Comparison of ENCODE assay signal across 8 cellular contexts in genomic region chr5:36875051-36875788, GRCh38. TPM values are rescaled to one million over a fixed set of nuclear protein-coding genes. Genes with fewer than 3 reads are reported as not detected.
A peak's percentile ranks its signal among the peaks of the same experiment; 100 is the strongest.
DNase-seq lines count a peak whose midpoint lies in the region; ATAC-seq, FAIRE-seq and TF ChIP-seq lines count a peak whose summit lies in the region.

No MANE protein-coding gene starts in this region.

- peaks cover 56% of the 10 kb centered on the region for H3K4me1 Mint-ChIP-seq in activated T-helper 1 cell treated with anti-CD3 and anti-CD28 coated beads, Interleukin-12 subunit alpha, Interleukin-12 subunit beta, Interleukin-2, Interleukin-4 antibody, amounts not matched to agents 30 ng/mL and 10 ng/mL and 1 ng/mL, durations not matched to agents 14 hours and 24 hours and 36 hours (ENCODE audit: low read depth)
- peaks cover 28 to 34% of the 10 kb centered on the region in 2 donors for H3K4me1 Mint-ChIP-seq in natural killer cell treated with Interleukin-12 subunit alpha and Interleukin-12 subunit beta and Interleukin-15 and Interleukin-18, amount 100 ng/mL, for 72 hours (ENCODE audit: low read depth in 2 of 2)

- WGBS in suprapubic skin = under 1% methylated on average over 26 of the region's 26 CpGs

- ATAC-seq in natural killer cell treated with Interleukin-12 subunit alpha and Interleukin-12 subunit beta and Interleukin-15 and Interleukin-18, amount 100 ng/mL, for 72 hours = peak; percentile 45 to 46
- ATAC-seq in GM21529 (IDR thresholded peaks at IDR 0.05; ENCODE audit: unreplicated experiment) = no peak

- peak; percentile 98 for FAIRE-seq in H54 (lab: Jason Lieb, UNC)

- H3K4me1 ChIP-seq in BE2C (no peaks in the 10 kb centered on the region), NT2/D1 (ENCODE audit: insufficient read depth, insufficient read length) (no peaks in the 10 kb centered on the region), suprapubic skin (peaks cover 48% of the 10 kb centered on the region)

- H3K9me3 ChIP-seq in BE2C = no peaks in the 10 kb centered on the region
- no peaks in the 10 kb centered on the region for H3K9me3 ChIP-seq in NT2/D1 (ENCODE audit: insufficient read depth, low read length)
- no peaks in the 10 kb centered on the region for H3K9me3 ChIP-seq in suprapubic skin

- H3K4me3 ChIP-seq in BE2C (ENCODE audit: low read depth, low read length) (peak overlapping the region; percentile 94), NT2/D1 (ENCODE audit: insufficient read length, low read depth) (peak overlapping the region; percentile 86), fibroblast of mammary gland (ENCODE audit: control insufficient read depth, low read depth, low read length) (peak overlapping the region; percentile 85), suprapubic skin (peak overlapping the region; percentile 75)

- peak overlapping the region; percentile 63 for H3K27ac Mint-ChIP-seq in activated T-helper 1 cell treated with anti-CD3 and anti-CD28 coated beads, Interleukin-12 subunit alpha, Interleukin-12 subunit beta, Interleukin-2, Interleukin-4 antibody, amounts not matched to agents 30 ng/mL and 10 ng/mL and 1 ng/mL, durations not matched to agents 14 hours and 24 hours and 36 hours
- H3K27ac Mint-ChIP-seq in natural killer cell treated with Interleukin-12 subunit alpha and Interleukin-12 subunit beta and Interleukin-15 and Interleukin-18, amount 100 ng/mL, for 72 hours = peak overlapping the region; percentile 93 to 96

- no peak for TF ChIP-seq CTCF in BE2C (IDR thresholded peaks at IDR 0.05; ENCODE audit: low read depth, low read length)
- TF ChIP-seq CTCF in fibroblast of mammary gland (conservative IDR thresholded peaks at IDR 0.05; ENCODE audit: control insufficient read depth, insufficient read depth, low read depth, low read length) = no peak
- no peak for TF ChIP-seq CTCF in suprapubic skin (IDR thresholded peaks at IDR 0.05)

- 0 out of 2 replicates have a peak, but pooled peaks cover 4% of the 10 kb centered on the region for H3K36me3 ChIP-seq in BE2C
- H3K36me3 ChIP-seq in NT2/D1 (ENCODE audit: insufficient read depth, insufficient read length, low read length) = no peaks in the 10 kb centered on the region
- H3K36me3 ChIP-seq in suprapubic skin = no peaks in the 10 kb centered on the region

- H3K27me3 Mint-ChIP-seq in activated T-helper 1 cell treated with anti-CD3 and anti-CD28 coated beads, Interleukin-12 subunit alpha, Interleukin-12 subunit beta, Interleukin-2, Interleukin-4 antibody, amounts not matched to agents 30 ng/mL and 10 ng/mL and 1 ng/mL, durations not matched to agents 14 hours and 24 hours and 36 hours (ENCODE audit: insufficient read depth) = peaks cover 2% of the 10 kb centered on the region
- H3K27me3 Mint-ChIP-seq in natural killer cell treated with Interleukin-12 subunit alpha and Interleukin-12 subunit beta and Interleukin-15 and Interleukin-18, amount 100 ng/mL, for 72 hours = no peaks in the 10 kb centered on the region

- peak overlapping the region; percentile 94 for H3K9ac ChIP-seq in NT2/D1 (ENCODE audit: insufficient read length, low read depth)

- TF ChIP-seq POLR2A in H54 (IDR thresholded peaks at IDR 0.05; ENCODE audit: low read depth, low read length) (peak; percentile 27; the same call in 1 of the 2 replicates), suprapubic skin (IDR thresholded peaks at IDR 0.05) (no peak)

- H3K36me3 Mint-ChIP-seq in activated T-helper 1 cell treated with anti-CD3 and anti-CD28 coated beads, Interleukin-12 subunit alpha, Interleukin-12 subunit beta, Interleukin-2, Interleukin-4 antibody, amounts not matched to agents 30 ng/mL and 10 ng/mL and 1 ng/mL, durations not matched to agents 14 hours and 24 hours and 36 hours (ENCODE audit: low read depth) = peaks cover 8% of the 10 kb centered on the region
- H3K36me3 Mint-ChIP-seq in natural killer cell treated with Interleukin-12 subunit alpha and Interleukin-12 subunit beta and Interleukin-15 and Interleukin-18, amount 100 ng/mL, for 72 hours = peaks cover 4% of the 10 kb centered on the region

- no peak for TF ChIP-seq EP300 in suprapubic skin (IDR thresholded peaks at IDR 0.05)

- H3K27me3 ChIP-seq in BE2C (no peaks in the 10 kb centered on the region), NT2/D1 (ENCODE audit: insufficient read depth, insufficient read length) (no peaks in the 10 kb centered on the region), suprapubic skin (no peaks in the 10 kb centered on the region)

- peak overlapping the region; percentile 98 for H3K27ac ChIP-seq in suprapubic skin

- peak overlapping the region; percentile 93 for H3K4me3 Mint-ChIP-seq in activated T-helper 1 cell treated with anti-CD3 and anti-CD28 coated beads, Interleukin-12 subunit alpha, Interleukin-12 subunit beta, Interleukin-2, Interleukin-4 antibody, amounts not matched to agents 30 ng/mL and 10 ng/mL and 1 ng/mL, durations not matched to agents 14 hours and 24 hours and 36 hours
- peak overlapping the region; percentile 92 for H3K4me3 Mint-ChIP-seq in natural killer cell treated with Interleukin-12 subunit alpha and Interleukin-12 subunit beta and Interleukin-15 and Interleukin-18, amount 100 ng/mL, for 72 hours

- no peaks in the 10 kb centered on the region for H3K9me3 Mint-ChIP-seq in activated T-helper 1 cell treated with anti-CD3 and anti-CD28 coated beads, Interleukin-12 subunit alpha, Interleukin-12 subunit beta, Interleukin-2, Interleukin-4 antibody, amounts not matched to agents 30 ng/mL and 10 ng/mL and 1 ng/mL, durations not matched to agents 14 hours and 24 hours and 36 hours
- H3K9me3 Mint-ChIP-seq in natural killer cell treated with Interleukin-12 subunit alpha and Interleukin-12 subunit beta and Interleukin-15 and Interleukin-18, amount 100 ng/mL, for 72 hours = no peaks in the 10 kb centered on the region

- DNase-seq in BE2C (peak; percentile 42), H54 (ENCODE audit: insufficient read length, low spot score) (peak; percentile 26), NT2/D1 (ENCODE audit: low read depth, low spot score) (no peak), fibroblast of mammary gland (ENCODE audit: low read depth) (peak; percentile 46), suprapubic skin (ENCODE audit: low spot score in 2 of 2) (peak; percentile 77 to 83)
- peak; percentile 36 for DNase-seq in activated T-helper 1 cell treated with anti-CD3 and anti-CD28 coated beads, Interleukin-12 subunit alpha, Interleukin-12 subunit beta, Interleukin-2, Interleukin-4 antibody, amounts not matched to agents 30 ng/mL and 10 ng/mL and 1 ng/mL, durations not matched to agents 14 hours and 24 hours and 36 hours (ENCODE audit: low spot score)
- peak; percentile 75 for DNase-seq in natural killer cell treated with Interleukin-12 subunit alpha and Interleukin-12 subunit beta and Interleukin-15 and Interleukin-18, amount 100 ng/mL, for 72 hours (ENCODE audit: low spot score)

- intact Hi-C loops in activated T-helper 1 cell treated with anti-CD3 and anti-CD28 coated beads, Interleukin-12 subunit alpha, Interleukin-12 subunit beta, Interleukin-2, Interleukin-4 antibody, amounts not matched to agents 30 ng/mL and 10 ng/mL and 1 ng/mL, durations not matched to agents 14 hours and 24 hours and 36 hours (cut with micrococcal nuclease) = loop anchor here (2.0 to 10.0 kb wide), 8 partner anchors 14 to 1958 kb away; partner anchors contain the start of genes BRIX1, IL7R, LMBRD2 and RAD1

RNA-seq across cellular contexts. Expression of gene NIPBL, which starts 1.3 kb away (rescaled TPM):
- polyA plus RNA-seq in BE2C (2012; ENCODE audit: insufficient read depth, insufficient read length, low read depth) = 37.7 TPM
- total RNA-seq in activated T-helper 1 cell treated with anti-CD3 and anti-CD28 coated beads, Interleukin-12 subunit alpha, Interleukin-12 subunit beta, Interleukin-2, Interleukin-4 antibody, amounts not matched to agents 30 ng/mL and 10 ng/mL and 1 ng/mL, durations not matched to agents 14 hours and 24 hours and 36 hours = 59.4 and 62.4 TPM in 2 replicates
- total RNA-seq in natural killer cell treated with Interleukin-12 subunit alpha and Interleukin-12 subunit beta and Interleukin-15 and Interleukin-18, amount 100 ng/mL, for 72 hours = 10 to 100 TPM; 56.8 to 71.2 TPM
- 100 to 1,000 TPM in 1 of 4 donors, 10 to 100 TPM in 3; 40.3 to 123 (median 60.4) TPM for total RNA-seq in suprapubic skin
